ENCODE assay signal across 12 cellular contexts in genomic region chr1:83763281-83764095, GRCh38.
"Had no signal": no experiment of that assay in that cellular context is flagged by ENCODE, and none has a peak within 500 bp of the region (broad histone marks: within the 10 kb centered on the region; RNA-seq: fewer than 3 reads in every experiment).

No MANE protein-coding gene starts in this region.

- H3K9me3 Mint-ChIP-seq: activated CD4-positive, alpha-beta memory T cell treated with anti-CD3 and anti-CD28 coated beads, Interleukin-2, amount 10 ng/mL, durations not matched to agents 7 days and 5 days; activated naive CD8-positive, alpha-beta T cell treated with anti-CD3 and anti-CD28 coated beads, Interleukin-2, amount 10 ng/mL, durations not matched to agents 7 days and 5 days; type B pancreatic cell had no signal

- H3K4me1 Mint-ChIP-seq: activated CD4-positive, alpha-beta memory T cell treated with anti-CD3 and anti-CD28 coated beads, Interleukin-2, amount 10 ng/mL, durations not matched to agents 7 days and 5 days; activated CD4-positive, alpha-beta T cell treated with anti-CD3 and anti-CD28 coated beads for 36 hours; natural killer cell had no signal

- H3K9me3 ChIP-seq: esophagus muscularis mucosa, sigmoid colon had no signal

- H3K27me3 ChIP-seq: esophagus muscularis mucosa, sigmoid colon had no signal

- H3K27ac Mint-ChIP-seq: activated CD4-positive, alpha-beta memory T cell treated with anti-CD3 and anti-CD28 coated beads, Interleukin-2, amount 10 ng/mL, durations not matched to agents 7 days and 5 days; activated CD4-positive, alpha-beta T cell treated with anti-CD3 and anti-CD28 coated beads for 36 hours; activated naive CD8-positive, alpha-beta T cell treated with anti-CD3 and anti-CD28 coated beads, Interleukin-2, amount 10 ng/mL, durations not matched to agents 7 days and 5 days; natural killer cell had no signal

- H3K36me3 ChIP-seq: esophagus muscularis mucosa, sigmoid colon, WERI-Rb-1 had no signal

- H3K4me3 ChIP-seq: esophagus muscularis mucosa, sigmoid colon had no signal

- H3K4me3 Mint-ChIP-seq: activated CD4-positive, alpha-beta memory T cell treated with anti-CD3 and anti-CD28 coated beads, Interleukin-2, amount 10 ng/mL, durations not matched to agents 7 days and 5 days; activated CD4-positive, alpha-beta T cell treated with anti-CD3 and anti-CD28 coated beads for 36 hours; activated naive CD8-positive, alpha-beta T cell treated with anti-CD3 and anti-CD28 coated beads, Interleukin-2, amount 10 ng/mL, durations not matched to agents 7 days and 5 days; natural killer cell; type B pancreatic cell had no signal

- DNase-seq: activated CD4-positive, alpha-beta memory T cell treated with anti-CD3 and anti-CD28 coated beads, Interleukin-2, amount 10 ng/mL, durations not matched to agents 7 days and 5 days; activated CD4-positive, alpha-beta T cell treated with anti-CD3 and anti-CD28 coated beads for 36 hours; activated naive CD8-positive, alpha-beta T cell treated with anti-CD3 and anti-CD28 coated beads, Interleukin-2, amount 10 ng/mL, durations not matched to agents 7 days and 5 days; anterior cingulate cortex; left colon; natural killer cell; sigmoid colon; stimulated activated CD4-positive, alpha-beta T cell treated with anti-CD3 and anti-CD28 coated beads, Interleukin-2, amount 100 ng/mL, for 48 hours; stimulated activated naive CD4-positive, alpha-beta T cell treated with Interleukin-2 at 50 U/mL for 16 hours; WERI-Rb-1 had no signal

- H3K27me3 Mint-ChIP-seq: activated CD4-positive, alpha-beta memory T cell treated with anti-CD3 and anti-CD28 coated beads, Interleukin-2, amount 10 ng/mL, durations not matched to agents 7 days and 5 days; activated naive CD8-positive, alpha-beta T cell treated with anti-CD3 and anti-CD28 coated beads, Interleukin-2, amount 10 ng/mL, durations not matched to agents 7 days and 5 days had no signal

- H3K36me3 Mint-ChIP-seq: activated naive CD8-positive, alpha-beta T cell treated with anti-CD3 and anti-CD28 coated beads, Interleukin-2, amount 10 ng/mL, durations not matched to agents 7 days and 5 days; natural killer cell; type B pancreatic cell had no signal

- H3K27ac ChIP-seq: esophagus muscularis mucosa, sigmoid colon, WERI-Rb-1 had no signal
